8 cellular contexts compared by ENCODE assay signal in genomic region chr7:121395494-121395960, GRCh38. TPM values are rescaled to one million over a fixed set of nuclear protein-coding genes. Genes with fewer than 3 reads are reported as not detected.
DNase-seq lines count a peak whose midpoint lies in the region; ATAC-seq and TF ChIP-seq lines count a peak whose summit lies in the region.

No MANE protein-coding gene starts in this region.

- peak overlapping the region; percentile 93 for H3K4me3 ChIP-seq in HUES6 (ENCODE audit: low read depth, low read length)
- H3K4me3 ChIP-seq in mesodermal cell (ENCODE audit: extremely low read depth, insufficient read depth, low read length, poor library complexity, severe bottlenecking) = peak overlapping the region; percentile 87

- H3K27ac Mint-ChIP-seq in WTC11 = peak overlapping the region; percentile 87

- H3K9ac ChIP-seq in HUES6 (ENCODE audit: low read length) = peak overlapping the region; percentile 95

- H3K27ac ChIP-seq in HUES6 (ENCODE audit: low read depth, low read length) = peak overlapping the region; percentile 81; the same call in 1 of the 2 replicates
- peak overlapping the region; percentile 82 for H3K27ac ChIP-seq in mesodermal cell (ENCODE audit: low read depth, low read length, severe bottlenecking)

- 1 to 2% methylated on average over 11 to 21 of the region's 30 CpGs for WGBS in mesodermal cell (ENCODE audit: insufficient coverage in 2 of 2), 2 experiments

- peaks cover 2% of the 10 kb centered on the region; the same call in 1 of the 2 replicates for H3K9me3 ChIP-seq in HUES6 (ENCODE audit: control insufficient read depth, insufficient read depth, low read depth, low read length)
- peaks cover 5% of the 10 kb centered on the region for H3K9me3 ChIP-seq in mesodermal cell (ENCODE audit: control insufficient read depth, low read length)

- no peaks in the 10 kb centered on the region for H3K27me3 Mint-ChIP-seq in WTC11 (ENCODE audit: low read depth)

- H3K4me1 ChIP-seq in HUES6 (ENCODE audit: control insufficient read depth, insufficient read depth, low read length) = peaks cover 10% of the 10 kb centered on the region
- peaks cover 3% of the 10 kb centered on the region for H3K4me1 ChIP-seq in mesodermal cell (ENCODE audit: control insufficient read depth, insufficient read depth, low read length, poor library complexity, severe bottlenecking)

- DNase-seq in ELF-1 (ENCODE audit: low read depth, low spot score) (peak; percentile 64), WTC11 (ENCODE audit: low spot score) (peak; percentile 48), dermis blood vessel endothelial cell (peak; percentile 38), OCI-M2 (lab: John Stamatoyannopoulos, UW; ENCODE audit: unreplicated experiment) (no peak)
- peak; percentile 26 to 54 for DNase-seq in stimulated activated CD8-positive, alpha-beta memory T cell treated with anti-CD3 and anti-CD28 coated beads, Interleukin-7, amount 100 ng/mL, for 4 hours (ENCODE audit: low read depth in 2 of 2)

- peaks cover 12% of the 10 kb centered on the region for H3K36me3 Mint-ChIP-seq in WTC11

- peak overlapping the region; percentile 93 for H3K4me3 Mint-ChIP-seq in WTC11

- H3K9me3 Mint-ChIP-seq in WTC11 = peaks cover 11% of the 10 kb centered on the region

- H3K36me3 ChIP-seq in HUES6 (ENCODE audit: control insufficient read depth, insufficient read depth, low read length) (peaks cover 11% of the 10 kb centered on the region), mesodermal cell (ENCODE audit: control insufficient read depth, insufficient read depth, low read length) (peaks cover 34% of the 10 kb centered on the region)

- TF ChIP-seq CTCF in WTC11 (IDR thresholded peaks at IDR 0.05) = no peak

- H3K27me3 ChIP-seq in HUES6 (ENCODE audit: control insufficient read depth, insufficient read depth, low read length) = no peaks in the 10 kb centered on the region

- ATAC-seq in GM21526 (IDR thresholded peaks at IDR 0.05; ENCODE audit: low FRiP score, unreplicated experiment) (peak; percentile 41), WTC11 (peak; percentile 36)

- peaks cover 24% of the 10 kb centered on the region for H3K4me1 Mint-ChIP-seq in WTC11

- CTCF ChIA-PET in WTC11 (lab: Charles Lee) = interaction anchor here (0.6 to 3.6 kb wide), 45 partner anchors 8 to 637 kb away, joined by 3 to 27 read pairs (median 5); partner anchors contain the start of gene WNT16

- POLR2A ChIA-PET in WTC11 (lab: Charles Lee) = interaction anchor here (0.7 to 2.9 kb wide), 8 partner anchors 9 to 478 kb away, joined by 3 to 9 read pairs (median 3); no protein-coding TSS in a partner anchor

TF ChIP-seq in WTC11, 78 proteins besides CTCF, POLR2A, EP300 and RAD21:
- TF ChIP-seq ZNF423 (CRISPR knock-in tag; IDR thresholded peaks at IDR 0.05) = peak; percentile 53; the same call in 1 of the 2 replicates
- no peak for TF ChIP-seq FOXP1 (CRISPR knock-in tag; IDR thresholded peaks at IDR 0.05; ENCODE audit: borderline replicate concordance)

RNA-seq across cellular contexts. Expression of gene FAM3C, which starts 0.6 kb away (rescaled TPM):
- total RNA-seq in WTC11 (2021) = 51.2 to 65.7 TPM (median 54.4 TPM) in 3 replicates
- 39.8 and 64.1 TPM in 2 replicates for total RNA-seq in dermis blood vessel endothelial cell
- polyA plus RNA-seq in mesodermal cell (2013, experiment 1 of 2) = 66.5 TPM
- polyA plus RNA-seq in mesodermal cell (2013, experiment 2 of 2) = 72.1 TPM
